In the genomic region with DNA sequence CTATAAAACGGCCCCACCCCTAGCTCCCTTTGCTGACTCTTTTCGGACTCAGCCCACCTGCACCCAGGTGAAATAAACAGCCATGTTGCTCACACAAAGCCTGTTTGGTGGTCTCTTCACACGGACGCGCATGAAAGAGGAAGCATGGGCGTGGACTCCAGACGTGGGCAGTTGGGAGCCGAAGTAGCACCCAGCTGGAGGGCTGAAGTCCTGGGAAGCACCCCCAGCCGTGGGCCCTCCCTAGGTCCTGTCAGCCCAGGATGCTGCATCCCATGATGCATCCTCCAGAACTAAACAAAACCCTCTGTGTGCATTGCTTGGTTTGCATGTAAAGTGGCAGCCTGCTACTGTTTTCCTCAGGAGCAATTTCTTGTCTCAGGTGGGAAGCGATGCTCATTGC, we compare ENCODE assay signal across 8 cellular contexts.
"Had no signal": no experiment of that assay in that cellular context is flagged by ENCODE, and none has a peak within 500 bp of the region (broad histone marks: within the 10 kb centered on the region; RNA-seq: fewer than 3 reads in every experiment).

No MANE protein-coding gene starts in this region.

- H3K4me2 ChIP-seq: KMS-11 had no signal

- ATAC-seq: HepG2, K562 had no signal

- H3K27ac ChIP-seq: HL-60, KMS-11 had no signal

- H3K9ac ChIP-seq: KMS-11 had no signal

- DNase-seq: IMR-90, Karpas-422, KBM-7, KG1 had no signal

- H3K4me3 ChIP-seq: K562 had no signal
